1 cellular context compared by ENCODE assay signal in genomic region chr2:39124000-39124769, GRCh38.
A peak's percentile ranks its signal among the peaks of the same experiment; 100 is the strongest.
TF ChIP-seq lines count a peak whose summit lies in the region.

No MANE protein-coding gene starts in this region.

TF ChIP-seq in HepG2, 621 proteins besides CTCF, POLR2A, EP300 and RAD21 (continued from another document and continues in another):
- TF ChIP-seq UBTF (CRISPR knock-in tag; IDR thresholded peaks at IDR 0.05), result peak; percentile 76
- TF ChIP-seq ATF2 (CRISPR knock-in tag; IDR thresholded peaks at IDR 0.05), result peak; percentile 95
- TF ChIP-seq ZFP36 (IDR thresholded peaks at IDR 0.05; ENCODE audit: borderline replicate concordance, low read depth, low read length, partially characterized antibody), result no peak
- no peak for TF ChIP-seq TEAD2 (CRISPR knock-in tag; IDR thresholded peaks at IDR 0.05)
- no peak for TF ChIP-seq NFE2L2 (IDR thresholded peaks at IDR 0.05; ENCODE audit: low read length)
- no peak for TF ChIP-seq BCLAF1 (IDR thresholded peaks at IDR 0.05)
- no peak for TF ChIP-seq ZNF780A (CRISPR knock-in tag; IDR thresholded peaks at IDR 0.05)
- peak; percentile 55; the same call in 1 of the 2 replicates for TF ChIP-seq SOX13 (IDR thresholded peaks at IDR 0.05)
- peak in 1 of 2 experiments; percentile 84; a peak in 2 of 4 replicates for TF ChIP-seq SOX13 (CRISPR knock-in tag; conservative IDR thresholded peaks at IDR 0.05 in 1 of 2, IDR thresholded peaks at IDR 0.05 in 1 of 2)
- TF ChIP-seq PPARG (CRISPR knock-in tag; conservative IDR thresholded peaks at IDR 0.05), result peak; percentile 70
- peak; percentile 46; the same call in 1 of the 2 replicates for TF ChIP-seq E2F2 (CRISPR knock-in tag; IDR thresholded peaks at IDR 0.05; ENCODE audit: borderline replicate concordance)
- TF ChIP-seq HNF1A (IDR thresholded peaks at IDR 0.05; ENCODE audit: low read depth), result no peak; the same call in 1 of the 2 replicates
- peak; percentile 94 for TF ChIP-seq HNF1A (CRISPR knock-in tag; IDR thresholded peaks at IDR 0.05; ENCODE audit: borderline replicate concordance)
- peak; percentile 95; the same call in 1 of the 2 replicates for TF ChIP-seq ZNF570 (CRISPR knock-in tag; IDR thresholded peaks at IDR 0.05; ENCODE audit: borderline replicate concordance)
- peak; percentile 58; the same call in 1 of the 2 replicates for TF ChIP-seq ZNF557 (CRISPR knock-in tag; IDR thresholded peaks at IDR 0.05)
- peak; percentile 74 for TF ChIP-seq NCOA2 (CRISPR knock-in tag; IDR thresholded peaks at IDR 0.05)
- peak; percentile 55; the same call in 1 of the 2 replicates for TF ChIP-seq ARID2 (CRISPR knock-in tag; IDR thresholded peaks at IDR 0.05; ENCODE audit: borderline replicate concordance)
- peak; percentile 85 for TF ChIP-seq MED1 (CRISPR knock-in tag; IDR thresholded peaks at IDR 0.05)
- no peak for TF ChIP-seq THYN1 (CRISPR knock-in tag; IDR thresholded peaks at IDR 0.05; ENCODE audit: borderline replicate concordance, low read depth)
- TF ChIP-seq SETDB1 (CRISPR knock-in tag; IDR thresholded peaks at IDR 0.05; ENCODE audit: borderline replicate concordance), result no peak
- no peak for TF ChIP-seq ZNF17 (CRISPR knock-in tag; IDR thresholded peaks at IDR 0.05)
- TF ChIP-seq HOMEZ (CRISPR knock-in tag; IDR thresholded peaks at IDR 0.05; ENCODE audit: low read depth), result peak; percentile 91
- no peak for TF ChIP-seq ZNF564 (CRISPR knock-in tag; IDR thresholded peaks at IDR 0.05)
- TF ChIP-seq ZNF580 (CRISPR knock-in tag; IDR thresholded peaks at IDR 0.05; ENCODE audit: borderline replicate concordance, low read depth), result peak; percentile 92; the same call in 1 of the 2 replicates
- TF ChIP-seq STAG1 (CRISPR knock-in tag; IDR thresholded peaks at IDR 0.05), result peak; percentile 55
- no peak for TF ChIP-seq ZNF841 (CRISPR knock-in tag; IDR thresholded peaks at IDR 0.05; ENCODE audit: borderline replicate concordance)
- peak; percentile 80; the same call in 1 of the 2 replicates for TF ChIP-seq EEA1 (CRISPR knock-in tag; IDR thresholded peaks at IDR 0.05; ENCODE audit: borderline replicate concordance)
- peak; percentile 82 for TF ChIP-seq SRSF1 (optimal IDR thresholded peaks at IDR 0.05; ENCODE audit: low read depth, low read length)
- TF ChIP-seq GMEB2 (CRISPR knock-in tag; IDR thresholded peaks at IDR 0.05; ENCODE audit: low read depth), result peak; percentile 97
- no peak for TF ChIP-seq HMGA1 (CRISPR knock-in tag; conservative IDR thresholded peaks at IDR 0.05)
- peak; percentile 94 for TF ChIP-seq CREB1 (IDR thresholded peaks at IDR 0.05)
- TF ChIP-seq CREB1 (CRISPR knock-in tag; IDR thresholded peaks at IDR 0.05), result peak; percentile 99
- peak; percentile 80; the same call in 1 of the 2 replicates for TF ChIP-seq ZNF101 (CRISPR knock-in tag; IDR thresholded peaks at IDR 0.05; ENCODE audit: borderline replicate concordance, low read depth)
- TF ChIP-seq HNF1B (CRISPR knock-in tag; IDR thresholded peaks at IDR 0.05), result peak; percentile 94
- TF ChIP-seq TSC22D2 (CRISPR knock-in tag; IDR thresholded peaks at IDR 0.05; ENCODE audit: borderline replicate concordance), result peak; percentile 94; the same call in 1 of the 2 replicates
- no peak for TF ChIP-seq PRPF4 (IDR thresholded peaks at IDR 0.05; ENCODE audit: low read depth, low read length, poor library complexity, severe bottlenecking)
- TF ChIP-seq TBX3 (IDR thresholded peaks at IDR 0.05; ENCODE audit: borderline replicate concordance), result peak; percentile 31; the same call in 1 of the 2 replicates
- 0 out of 2 replicates have a peak, but pooled peaks have one; percentile 76 for TF ChIP-seq ZNF30 (CRISPR knock-in tag; IDR thresholded peaks at IDR 0.05)
